In the genomic region with DNA sequence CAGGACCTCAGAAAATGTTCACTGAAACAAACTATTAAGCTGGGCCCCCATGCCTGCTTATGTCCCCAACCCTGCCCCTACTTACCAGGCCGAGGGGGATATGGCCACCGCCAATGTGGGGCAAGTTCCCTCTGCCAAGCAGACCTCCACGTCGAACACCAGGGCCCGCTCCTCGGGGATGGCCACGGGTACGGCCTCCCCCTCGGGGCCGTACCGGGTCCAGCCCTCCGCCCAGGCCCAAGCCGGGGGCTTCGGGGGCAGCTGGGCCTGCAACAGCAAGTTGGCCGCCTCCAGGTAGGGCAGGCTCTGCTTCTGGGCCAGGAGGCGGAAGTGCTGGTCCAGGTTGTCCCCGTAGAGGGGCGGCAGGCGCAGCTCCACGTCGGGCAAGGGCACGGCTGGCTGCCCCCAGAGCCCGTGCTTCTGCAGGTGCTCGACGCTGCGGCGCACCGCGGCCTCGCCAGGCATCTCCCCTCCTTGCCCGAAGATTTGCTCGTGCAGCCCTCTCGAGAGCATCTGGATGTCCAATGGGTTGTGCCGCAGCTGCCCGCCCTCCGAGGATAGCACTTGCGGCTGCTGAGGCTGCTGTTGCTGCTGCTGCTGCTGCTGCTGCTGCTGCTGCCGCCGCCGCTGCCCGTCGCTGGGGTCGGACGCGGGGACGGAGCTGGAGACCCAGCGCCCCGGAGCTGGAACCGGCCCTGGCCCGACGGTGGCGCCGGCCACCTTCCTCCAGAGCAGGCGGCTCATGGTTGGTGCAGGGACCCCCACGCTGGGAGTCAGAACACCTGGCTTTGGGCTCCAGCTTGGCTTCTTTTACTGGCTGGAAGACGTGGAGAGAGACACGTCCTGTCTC, we compare ENCODE assay signal across 8 cellular contexts. TPM values are rescaled to one million over a fixed set of nuclear protein-coding genes. Genes with fewer than 3 reads are reported as not detected.
DNase-seq lines count a peak whose midpoint lies in the region; ATAC-seq, FAIRE-seq and TF ChIP-seq lines count a peak whose summit lies in the region.

No MANE protein-coding gene starts in this region.

- H3K23ac ChIP-seq in H1 (ENCODE audit: insufficient read length), result no peak overlapping the region

- no peak overlapping the region for H3K18ac ChIP-seq in H1 (ENCODE audit: extremely low read depth, low read length)

- no peak overlapping the region for H3K4ac ChIP-seq in H1 (replicated peaks; ENCODE audit: insufficient read length, low read depth, low read length)

- no peaks in the 10 kb centered on the region for H3K27me3 ChIP-seq in CD4-positive, alpha-beta T cell (ENCODE audit: control insufficient read depth, insufficient read depth, low read length)
- no peaks in the 10 kb centered on the region; a peak in 1 of 7 replicates for H3K27me3 ChIP-seq in H1 (replicated peaks in 1 of 4; ENCODE audit: control insufficient read depth in 3 of 4, extremely low read depth in 1 of 4, insufficient read depth in 3 of 4, low read length in 3 of 4)
- H3K27me3 ChIP-seq in neuron (ENCODE audit: insufficient read depth, low read length), result peaks cover 6% of the 10 kb centered on the region

- no peak overlapping the region for H4K8ac ChIP-seq in H1 (ENCODE audit: extremely low read depth, insufficient read depth, low read length)

- TF ChIP-seq EP300 in H1 (IDR thresholded peaks at IDR 0.05; ENCODE audit: borderline replicate concordance in 1 of 2, low read depth in 2 of 2, low read length in 2 of 2), result no peak

- peaks cover 9% of the 10 kb centered on the region for H3K23me2 ChIP-seq in H1 (ENCODE audit: low read depth, low read length)

- H3K4me2 ChIP-seq in H1 (ENCODE audit: insufficient read depth in 1 of 2, low read depth in 2 of 2, low read length in 2 of 2), result peak overlapping the region; percentile 67 to 95

- H4K20me1 ChIP-seq in H1 (replicated peaks in 1 of 2; ENCODE audit: control insufficient read depth in 1 of 2, insufficient read depth in 2 of 2, low read length in 2 of 2), result peaks cover 6 to 24% of the 10 kb centered on the region in 2 experiments

- H3K27me3 Mint-ChIP-seq in CD4-positive, alpha-beta T cell, result peaks cover 11% of the 10 kb centered on the region

- H2BK5ac ChIP-seq in H1 (ENCODE audit: low read depth, low read length), result no peak overlapping the region

- H2AFZ ChIP-seq in H1 (ENCODE audit: low read length) (no peak overlapping the region), neuron (ENCODE audit: low read depth, low read length) (no peak overlapping the region)

- H3K4me1 Mint-ChIP-seq in CD4-positive, alpha-beta T cell (ENCODE audit: low read depth), result peaks cover 67% of the 10 kb centered on the region

- no peak for TF ChIP-seq CTCF in CD4-positive, alpha-beta T cell (IDR thresholded peaks at IDR 0.05)
- no peak for TF ChIP-seq CTCF in NB4 (IDR thresholded peaks at IDR 0.05; ENCODE audit: low read depth, low read length)
- no peak for TF ChIP-seq CTCF in H1 (IDR thresholded peaks at IDR 0.05; ENCODE audit: control extremely low read depth in 1 of 3, insufficient read depth in 1 of 3, low read depth in 1 of 3, low read length in 3 of 3)
- TF ChIP-seq CTCF in lower leg skin (IDR thresholded peaks at IDR 0.05), result no peak

- H3K27ac Mint-ChIP-seq in CD4-positive, alpha-beta T cell, result peak overlapping the region; percentile 75

- H4K5ac ChIP-seq in H1 (ENCODE audit: insufficient read length, low read depth, low read length), result no peak overlapping the region

- H2BK20ac ChIP-seq in H1 (ENCODE audit: low read length), result no peak overlapping the region

- H3K36me3 ChIP-seq in H1 (ENCODE audit: control insufficient read depth in 2 of 4, insufficient read depth in 4 of 4, low read length in 3 of 4) (peaks cover 36 to 46% (median 42%) of the 10 kb centered on the region in 4 experiments), neuron (ENCODE audit: insufficient read depth, low read length) (peaks cover 48% of the 10 kb centered on the region)

- H4K91ac ChIP-seq in H1 (replicated peaks; ENCODE audit: insufficient read length, low read length), result no peak overlapping the region

- POLR2A ChIA-PET in CD4-positive, alpha-beta T cell (lab: Charles Lee), result interaction anchor here (0.8 to 2.0 kb wide), 2 partner anchors 9 to 12 kb away, joined by 3 to 10 read pairs; no protein-coding TSS in a partner anchor
- POLR2A ChIA-PET in H1 (lab: Charles Lee; ENCODE audit: partially characterized antibody), result interaction anchor here (0.9 to 20.0 kb wide), 4 partner anchors 13 to 245 kb away, joined by 3 to 250 read pairs (median 3); no protein-coding TSS in a partner anchor

- FAIRE-seq in H1 (lab: Jason Lieb, UNC), result no peak

- no peak overlapping the region for H3K14ac ChIP-seq in H1 (ENCODE audit: insufficient read length)

- no peak overlapping the region for H2AK5ac ChIP-seq in H1 (ENCODE audit: low read depth, low read length)

- no peak for ATAC-seq in CD4-positive, alpha-beta T cell (ENCODE audit: poor library complexity)

- TF ChIP-seq POLR2A in NB4 (IDR thresholded peaks at IDR 0.05; ENCODE audit: extremely low read depth, insufficient read length), result no peak
- no peak for TF ChIP-seq POLR2A in H1 (IDR thresholded peaks at IDR 0.05; ENCODE audit: control extremely low read depth in 1 of 2, low read depth in 2 of 2, low read length in 2 of 2)
- no peak for TF ChIP-seq POLR2A in lower leg skin (IDR thresholded peaks at IDR 0.05)

- intact Hi-C loops in CD4-positive, alpha-beta T cell (cut with DNase I, micrococcal nuclease), result loop anchor here (10.0 kb wide), 3 partner anchors 362 to 788 kb away; partner anchors contain the start of genes AEN (in 2 of the 2), DET1 (in 1 of the 2), PEX11A (in 1 of the 2) and WDR93 (in 1 of the 2)
- intact Hi-C loops in lower leg skin (cut with DNase I; ENCODE audit: low total_unique reads), result no loop called here

- peaks cover 61% of the 10 kb centered on the region for H3K36me3 Mint-ChIP-seq in CD4-positive, alpha-beta T cell (ENCODE audit: low read depth)

- peak overlapping the region; percentile 79 for H3K27ac ChIP-seq in CD4-positive, alpha-beta T cell (ENCODE audit: low read depth, low read length)
- no peak overlapping the region for H3K27ac ChIP-seq in H1 (ENCODE audit: low read depth, low read length)

- TF ChIP-seq RAD21 in H1 (IDR thresholded peaks at IDR 0.05 in 1 of 2, conservative IDR thresholded peaks at IDR 0.05 in 1 of 2; ENCODE audit: low read depth in 2 of 2, low read length in 2 of 2), result 0 out of 4 replicates have a peak, but pooled peaks of 1 of the 2 experiments have one; percentile 18

- H2BK15ac ChIP-seq in H1 (ENCODE audit: low read length), result no peak overlapping the region

- H2BK12ac ChIP-seq in H1 (ENCODE audit: low read depth, low read length), result no peak overlapping the region

- H3K4me1 ChIP-seq in H1 (replicated peaks in 1 of 4; ENCODE audit: control insufficient read depth in 3 of 4, insufficient read depth in 4 of 4, low read length in 3 of 4) (peaks cover 0 to 16% (median 3%) of the 10 kb centered on the region in 4 experiments; a peak in 4 of 7 replicates), neuron (ENCODE audit: insufficient read depth, low read length) (peaks cover 25% of the 10 kb centered on the region)

- WGBS in H1 (ENCODE audit: extremely low coverage in 1 of 2, insufficient coverage in 1 of 2, insufficient read length in 1 of 2, insufficient replicate concordance in 2 of 2, low coverage in 1 of 2, low lambda C conversion rate in 2 of 2, missing lambda C conversion rate in 1 of 2), 2 experiments, result 89% methylated on average over 54 of the region's 57 CpGs; no CpG with 5 or more reads in 1 of the 2 experiments
- 90% methylated on average over 48 to 56 of the region's 57 CpGs for WGBS in lower leg skin, 2 donors

- H3K56ac ChIP-seq in H1 (replicated peaks; ENCODE audit: insufficient read length, low read depth, low read length), result no peak overlapping the region

- no peak for DNase-seq in CD4-positive, alpha-beta T cell
- no peak for DNase-seq in NB4 (ENCODE audit: low read depth)
- no peak for DNase-seq in H1 (ENCODE audit: low read depth in 1 of 2, low spot score in 2 of 2)
- DNase-seq in nucleus accumbens (lab: John Stamatoyannopoulos, UW), result no peak
- no peak for DNase-seq in NCI-H2171 treated with DMSO at 0.1 percent for 48 hours (lab: John Stamatoyannopoulos, UW)
- no peak for DNase-seq in lower leg skin (ENCODE audit: low spot score in 2 of 2)
- no peak for DNase-seq in NCI-H2196 treated with DMSO at 0.1 percent for 48 hours (lab: John Stamatoyannopoulos, UW; ENCODE audit: unreplicated experiment)

- peaks cover 0 to 21% of the 10 kb centered on the region in 2 experiments; a peak in 2 of 4 replicates for H3K79me2 ChIP-seq in H1 (ENCODE audit: control insufficient read depth in 1 of 2, insufficient read depth in 2 of 2, low read length in 2 of 2)

- H3K79me1 ChIP-seq in H1 (ENCODE audit: low read depth, low read length), result peaks cover 8% of the 10 kb centered on the region

- peak overlapping the region in 1 of 4 experiments; percentile 91; a peak in 1 of 7 replicates for H3K9ac ChIP-seq in H1 (replicated peaks in 1 of 4; ENCODE audit: extremely low read depth in 1 of 4, low read depth in 3 of 4, low read length in 3 of 4)

- H3K4me3 Mint-ChIP-seq in CD4-positive, alpha-beta T cell, result peak overlapping the region; percentile 85

- H2BK120ac ChIP-seq in H1 (replicated peaks; ENCODE audit: low read depth, low read length), result no peak overlapping the region

- no peaks in the 10 kb centered on the region for H3K9me3 ChIP-seq in CD4-positive, alpha-beta T cell (ENCODE audit: control insufficient read depth, low read length)
- no peaks in the 10 kb centered on the region for H3K9me3 ChIP-seq in H1 (ENCODE audit: insufficient read depth in 2 of 2, low read depth in 1 of 2, low read length in 1 of 2)
- no peaks in the 10 kb centered on the region for H3K9me3 ChIP-seq in neuron (ENCODE audit: low read length)

- H3K4me3 ChIP-seq in NB4 (ENCODE audit: low read depth, low read length), result peak overlapping the region; percentile 96
- peak overlapping the region; percentile 79 to 93 (median 86) for H3K4me3 ChIP-seq in H1 (ENCODE audit: extremely low read depth in 1 of 4, insufficient read depth in 2 of 4, low read depth in 3 of 4, low read length in 4 of 4)
- peak overlapping the region; percentile 95 for H3K4me3 ChIP-seq in neuron (ENCODE audit: low read length)
- H3K4me3 ChIP-seq in lower leg skin (ENCODE audit: low read depth, poor library complexity, severe bottlenecking), result no peak overlapping the region

- CTCF ChIA-PET in CD4-positive, alpha-beta T cell (lab: Charles Lee), result interaction anchor here (1.6 kb wide), 1 partner anchor 26 kb away, joined by 5 read pairs; no protein-coding TSS in a partner anchor
- CTCF ChIA-PET in H1 (lab: Charles Lee; ENCODE audit: partially characterized antibody), result interaction anchor here (0.7 to 6.3 kb wide), 22 partner anchors 9 to 156 kb away, joined by 3 to 54 read pairs (median 4); no protein-coding TSS in a partner anchor

- H3K9me3 Mint-ChIP-seq in CD4-positive, alpha-beta T cell, result peaks cover 2% of the 10 kb centered on the region

RNA-seq across cellular contexts. Expression of gene POLG, which starts 1.4 kb away (rescaled TPM):
- total RNA-seq in CD4-positive, alpha-beta T cell, result 100 to 1,000 TPM; 139 to 140 TPM
- 52.3 and 53.4 TPM in 2 replicates for total RNA-seq in H1 (2021; fragmentation: NEBNext Ultra II Directional; extraction: Animal tissue kit (Norgen Biotek cat#: 25700))
- 14.8 and 27.1 TPM in 2 replicates for polyA plus RNA-seq in H1 (2011; rRNA removed)
- 38.0 TPM for polyA plus RNA-seq in H1 (2011; cell fraction: cytosol; rRNA removed)
- 124 TPM for polyA plus RNA-seq in H1 (2011; cell fraction: nucleus; rRNA removed)
- 40.8 to 48.7 TPM (median 46.6 TPM) in 4 replicates for polyA plus RNA-seq in H1 (2012, experiment 1 of 2)
- polyA plus RNA-seq in H1 (2012, experiment 2 of 2), result 34.4 TPM
- 24.0 TPM for polyA plus RNA-seq in H1 (2013, experiment 1 of 2)
- 21.0 TPM for polyA plus RNA-seq in H1 (2013, experiment 2 of 2)
- 23.1 and 50.9 TPM in 2 replicates for polyA minus RNA-seq in H1 (2011; rRNA and poly(A)+ RNA removed)
- 41.5 TPM for polyA minus RNA-seq in H1 (2011; cell fraction: cytosol; rRNA and poly(A)+ RNA removed)
- polyA minus RNA-seq in H1 (2011; cell fraction: nucleus; rRNA and poly(A)+ RNA removed), result 106 TPM
- total RNA-seq in lower leg skin, result 100 to 1,000 TPM in 1 of 4 donors, 10 to 100 TPM in 3; 61.1 to 110 (median 82.6) TPM
